ENCODE assay signal across 15 cellular contexts in the genomic region with DNA sequence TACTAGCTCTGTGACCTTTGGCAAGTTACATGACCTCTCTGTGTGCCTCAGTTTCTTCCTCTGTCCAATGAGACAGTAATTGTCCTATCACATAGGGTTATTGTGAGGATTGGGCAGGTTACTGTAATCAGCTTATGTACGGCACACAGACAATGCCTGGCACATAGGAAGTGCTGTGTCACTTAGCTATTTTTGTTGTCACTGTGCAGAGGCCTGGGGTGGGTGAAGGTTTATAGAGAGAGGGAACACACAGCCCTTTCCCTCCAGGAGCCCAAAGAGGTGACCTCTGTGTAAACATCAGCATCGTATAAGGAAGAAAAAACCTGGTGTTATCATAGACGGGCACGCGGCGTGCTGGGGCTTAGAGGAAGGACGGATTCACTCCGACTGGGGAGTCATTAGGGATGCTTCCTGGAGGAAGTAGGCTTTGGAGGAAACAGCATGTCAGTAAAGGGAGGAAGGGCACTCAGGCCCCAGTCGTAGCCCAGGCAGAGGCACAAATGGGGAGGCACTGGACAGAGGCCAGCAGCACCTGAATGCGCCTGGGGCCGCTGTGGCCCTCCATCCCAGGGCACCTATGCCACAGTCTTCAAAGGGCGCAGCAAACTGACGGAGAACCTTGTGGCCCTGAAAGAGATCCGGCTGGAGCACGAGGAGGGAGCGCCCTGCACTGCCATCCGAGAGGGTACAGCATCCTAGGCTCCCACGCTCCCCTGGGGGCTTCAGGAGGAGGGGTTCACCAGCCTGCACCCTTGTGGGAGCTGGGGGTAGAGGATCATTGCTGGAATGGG. TPM values are rescaled to one million over a fixed set of nuclear protein-coding genes. Genes with fewer than 3 reads are reported as not detected.
A peak's percentile ranks its signal among the peaks of the same experiment; 100 is the strongest.
DNase-seq lines count a peak whose midpoint lies in the region; ATAC-seq, FAIRE-seq and TF ChIP-seq lines count a peak whose summit lies in the region.
"Had no signal": no experiment of that assay in that cellular context is flagged by ENCODE, and none has a peak within 500 bp of the region (broad histone marks: within the 10 kb centered on the region; RNA-seq: fewer than 3 reads in every experiment).

No MANE protein-coding gene starts in this region.

- no peak overlapping the region for H3K27ac Mint-ChIP-seq in neural progenitor cell
- H3K27ac Mint-ChIP-seq: HFFc6 had no signal

- H3K4me3 ChIP-seq in neural progenitor cell = no peak overlapping the region
- H3K4me3 ChIP-seq: A549 had no signal

- FAIRE-seq in D721Med (lab: Jason Lieb, UNC) = peak; percentile 16
- FAIRE-seq: A549, H1 had no signal

- peaks cover 7% of the 10 kb centered on the region for H3K4me1 ChIP-seq in neural progenitor cell
- H3K4me1 ChIP-seq: Caco-2 had no signal

- peak overlapping the region; percentile 48 for H3K4me3 Mint-ChIP-seq in neural progenitor cell
- H3K4me3 Mint-ChIP-seq: HFFc6 had no signal

- H3K27me3 ChIP-seq in neural progenitor cell = no peaks in the 10 kb centered on the region

- H3K27ac ChIP-seq in C4-2B (peak overlapping the region; percentile 36; the same call in 1 of the 2 replicates), neural progenitor cell (no peak overlapping the region)
- H3K27ac ChIP-seq: A549 had no signal

- no peaks in the 10 kb centered on the region for H3K9me3 ChIP-seq in neural progenitor cell (ENCODE audit: low read depth)
- H3K9me3 ChIP-seq: A549, Caco-2 had no signal

- no peak overlapping the region for H3K9ac ChIP-seq in neural progenitor cell

- DNase-seq in D721Med (ENCODE audit: insufficient read length, low spot score) (no peak), left ventricle myocardium superior (no peak), neural progenitor cell (ENCODE audit: low spot score) (no peak)
- DNase-seq in effector CD8-positive, alpha-beta T cell (lab: John Stamatoyannopoulos, UW) = no peak
- DNase-seq: Caco-2; CD8-positive, alpha-beta memory T cell; DMS 273 treated with DMSO at 0.1 percent for 48 hours; HCEC 1CT; HFFc6; IMR-90 had no signal

- H2AFZ ChIP-seq in neural progenitor cell (replicated peaks) = no peak overlapping the region

- no peaks in the 10 kb centered on the region for H3K9me3 Mint-ChIP-seq in neural progenitor cell
- H3K9me3 Mint-ChIP-seq: CD8-positive, alpha-beta memory T cell; HFFc6 had no signal

- no peak for TF ChIP-seq CTCF in C4-2B (conservative IDR thresholded peaks at IDR 0.05)
- no peak for TF ChIP-seq CTCF in D721Med (IDR thresholded peaks at IDR 0.05; ENCODE audit: insufficient read depth, missing control alignments)
- no peak for TF ChIP-seq CTCF in neural progenitor cell (IDR thresholded peaks at IDR 0.05)

- peaks cover 14% of the 10 kb centered on the region for H3K27me3 Mint-ChIP-seq in neural progenitor cell (ENCODE audit: insufficient read depth, low read depth)

- H3K79me2 ChIP-seq in neural progenitor cell (ENCODE audit: low read depth) = no peaks in the 10 kb centered on the region

- H3K4me2 ChIP-seq in neural progenitor cell = no peak overlapping the region
- H3K4me2 ChIP-seq: A549 had no signal

- intact Hi-C loops in left ventricle myocardium superior (cut with micrococcal nuclease) = loop anchor here (2.0 kb wide), 1 partner anchor 37 kb away; no protein-coding TSS in a partner anchor

- ATAC-seq in left ventricle myocardium superior (peak; percentile 65), HG03432 (IDR thresholded peaks at IDR 0.05; ENCODE audit: unreplicated experiment) (no peak), HG03175 (IDR thresholded peaks at IDR 0.05; ENCODE audit: unreplicated experiment) (no peak)
- ATAC-seq: A549 had no signal

- H3K36me3 Mint-ChIP-seq in neural progenitor cell = peaks cover under 1% of the 10 kb centered on the region
- H3K36me3 Mint-ChIP-seq: CD8-positive, alpha-beta memory T cell had no signal

- no peaks in the 10 kb centered on the region for H3K36me3 ChIP-seq in neural progenitor cell

- peaks cover 18% of the 10 kb centered on the region for H4K20me1 ChIP-seq in neural progenitor cell (ENCODE audit: low read depth)

- peaks cover 35% of the 10 kb centered on the region for H3K4me1 Mint-ChIP-seq in neural progenitor cell

- H3F3A ChIP-seq in neural progenitor cell (ENCODE audit: low read depth) = no peaks in the 10 kb centered on the region

RNA-seq across cellular contexts. Expression of a gene that starts 21.2 kb away (rescaled TPM):
- total RNA-seq in left ventricle myocardium superior (209 TPM), neural progenitor cell (ENCODE audit: low replicate concordance) (14.1 and 25.5 TPM in 2 replicates)
